12 cellular contexts compared by ENCODE assay signal in genomic region chr12:49293056-49293956, GRCh38. TPM values are rescaled to one million over a fixed set of nuclear protein-coding genes. Genes with fewer than 3 reads are reported as not detected.
DNase-seq lines count a peak whose midpoint lies in the region; ATAC-seq, FAIRE-seq and TF ChIP-seq lines count a peak whose summit lies in the region.
"Had no signal": no experiment of that assay in that cellular context is flagged by ENCODE, and none has a peak within 500 bp of the region (broad histone marks: within the 10 kb centered on the region; RNA-seq: fewer than 3 reads in every experiment).

No MANE protein-coding gene starts in this region.

- H3K18ac ChIP-seq in H1 (ENCODE audit: extremely low read depth, low read length) (no peak overlapping the region; the same call in 1 of the 2 replicates), trophoblast cell (ENCODE audit: low read length) (no peak overlapping the region)

- POLR2A ChIA-PET in H1 (lab: Charles Lee; ENCODE audit: partially characterized antibody): interaction anchor here (0.6 to 5.0 kb wide), 14 partner anchors 19 to 205 kb away, joined by 3 to 48 read pairs (median 5); partner anchors contain the start of genes C1QL4, DNAJC22, TROAP and TUBA1B

- H3K23me2 ChIP-seq in H1 (ENCODE audit: low read depth, low read length): peaks cover 11% of the 10 kb centered on the region; the same call in 1 of the 2 replicates

- H2AFZ ChIP-seq in H1 (ENCODE audit: low read length) (0 out of 2 replicates have a peak overlapping the region, but pooled peaks have one; percentile 7), trophoblast cell (ENCODE audit: insufficient read depth, low read length, poor library complexity) (no peak overlapping the region)

- no peak overlapping the region for H2BK20ac ChIP-seq in H1 (ENCODE audit: low read length)

- CTCF ChIA-PET in H1 (lab: Charles Lee; ENCODE audit: partially characterized antibody): interaction anchor here (0.9 to 14.4 kb wide), 16 partner anchors 11 to 359 kb away, joined by 3 to 276 read pairs (median 5); partner anchors contain the start of genes C1QL4, DNAJC22 and TROAP

- H3K9ac ChIP-seq in H1 (replicated peaks in 1 of 4; ENCODE audit: extremely low read depth in 1 of 4, low read depth in 3 of 4, low read length in 3 of 4): no peak overlapping the region
- H3K9ac ChIP-seq in trophoblast cell (ENCODE audit: low read length): no peak overlapping the region

- H3K36me3 ChIP-seq in H1 (ENCODE audit: control insufficient read depth in 2 of 4, insufficient read depth in 4 of 4, low read length in 3 of 4) (no peaks in the 10 kb centered on the region), mucosa of descending colon (ENCODE audit: low read depth) (no peaks in the 10 kb centered on the region), trophoblast cell (ENCODE audit: control insufficient read depth in 1 of 2, insufficient read depth in 2 of 2, low read length in 2 of 2) (no peaks in the 10 kb centered on the region)

- ATAC-seq in mucosa of descending colon (peak; percentile 11), GM19035 (IDR thresholded peaks at IDR 0.05; ENCODE audit: unreplicated experiment) (no peak), GM19395 (IDR thresholded peaks at IDR 0.05; ENCODE audit: unreplicated experiment) (no peak)
- ATAC-seq: stimulated activated effector memory CD8-positive, alpha-beta T cell treated with anti-CD3 and anti-CD28 coated beads, Interleukin-12 subunit alpha, Interleukin-12 subunit beta, amount 100 ng/mL, for 72 hours had no signal

- H3K27me3 ChIP-seq in H1 (replicated peaks in 1 of 4; ENCODE audit: control insufficient read depth in 3 of 4, extremely low read depth in 1 of 4, insufficient read depth in 3 of 4, low read length in 3 of 4): peaks cover 47 to 65% (median 63%) of the 10 kb centered on the region in 4 experiments
- peaks cover 57% of the 10 kb centered on the region for H3K27me3 ChIP-seq in trophoblast cell (ENCODE audit: insufficient read depth, low read length)

- H3K9me3 ChIP-seq in H1 (ENCODE audit: insufficient read depth in 2 of 2, low read depth in 1 of 2, low read length in 1 of 2) (no peaks in the 10 kb centered on the region), mucosa of descending colon (no peaks in the 10 kb centered on the region), trophoblast cell (ENCODE audit: insufficient read depth, low read depth, low read length) (peaks cover 18% of the 10 kb centered on the region)
- H3K9me3 ChIP-seq: Caco-2 had no signal

- H4K8ac ChIP-seq in H1 (ENCODE audit: extremely low read depth, insufficient read depth, low read length): no peak overlapping the region; the same call in 1 of the 2 replicates
- H4K8ac ChIP-seq in trophoblast cell (ENCODE audit: low read depth, low read length): no peak overlapping the region

- H2BK12ac ChIP-seq in H1 (ENCODE audit: low read depth, low read length): 0 out of 2 replicates have a peak overlapping the region, but pooled peaks have one; percentile 12
- H2BK12ac ChIP-seq in trophoblast cell (ENCODE audit: low read length): no peak overlapping the region

- H2BK15ac ChIP-seq in H1 (ENCODE audit: low read length): peak overlapping the region; percentile 72; the same call in 1 of the 2 replicates

- peaks cover 2 to 19% of the 10 kb centered on the region in 2 experiments for H4K20me1 ChIP-seq in H1 (replicated peaks in 1 of 2; ENCODE audit: control insufficient read depth in 1 of 2, insufficient read depth in 2 of 2, low read length in 2 of 2)

- no peak for TF ChIP-seq EP300 in H1 (IDR thresholded peaks at IDR 0.05; ENCODE audit: borderline replicate concordance in 1 of 2, low read depth in 2 of 2, low read length in 2 of 2)

- no peak for TF ChIP-seq POLR2A in H1 (IDR thresholded peaks at IDR 0.05; ENCODE audit: control extremely low read depth in 1 of 2, low read depth in 2 of 2, low read length in 2 of 2)

- no peak overlapping the region for H3K14ac ChIP-seq in H1 (ENCODE audit: insufficient read length)
- no peak overlapping the region for H3K14ac ChIP-seq in trophoblast cell (ENCODE audit: low read length)

- peak; percentile 43 for DNase-seq in DMS153 (lab: John Stamatoyannopoulos, UW)
- peak; percentile 78 for DNase-seq in NCI-H2171 (lab: John Stamatoyannopoulos, UW)
- peak in 1 of 2 experiments; percentile 67 for DNase-seq in H1 (ENCODE audit: low read depth in 1 of 2, low spot score in 2 of 2)
- DNase-seq in mucosa of descending colon: peak in 1 of 3 donors; percentile 24
- no peak for DNase-seq in GM19239 (ENCODE audit: insufficient read length, low spot score)
- DNase-seq in trophoblast cell: no peak
- DNase-seq: activated CD4-positive, alpha-beta T cell treated with anti-CD3 and anti-CD28 coated beads, Interleukin-2, amount 10 ng/mL, durations not matched to agents 24 days and 14 days had no signal

- H3K27ac ChIP-seq in H1 (ENCODE audit: low read depth, low read length) (no peak overlapping the region), trophoblast cell (ENCODE audit: low read depth, low read length) (no peak overlapping the region)

- H3K4me3 ChIP-seq in H1 (ENCODE audit: extremely low read depth in 1 of 4, insufficient read depth in 2 of 4, low read depth in 3 of 4, low read length in 4 of 4) (peak overlapping the region in 2 of 4 experiments; percentile 14 to 39; a peak in 3 of 8 replicates), mucosa of descending colon (no peak overlapping the region), trophoblast cell (ENCODE audit: low read depth, low read length) (no peak overlapping the region)

- no peak for TF ChIP-seq RAD21 in H1 (IDR thresholded peaks at IDR 0.05 in 1 of 2, conservative IDR thresholded peaks at IDR 0.05 in 1 of 2; ENCODE audit: low read depth in 2 of 2, low read length in 2 of 2)

- no peaks in the 10 kb centered on the region for H3K79me2 ChIP-seq in H1 (ENCODE audit: control insufficient read depth in 1 of 2, insufficient read depth in 2 of 2, low read length in 2 of 2)
- no peaks in the 10 kb centered on the region for H3K79me2 ChIP-seq in trophoblast cell (ENCODE audit: control insufficient read depth, insufficient read depth, low read length, poor library complexity)

- whole genome bisulfite sequencing in H1 (ENCODE audit: extremely low coverage in 1 of 2, insufficient coverage in 1 of 2, insufficient read length in 1 of 2, insufficient replicate concordance in 2 of 2, low coverage in 1 of 2, low lambda C conversion rate in 2 of 2, missing lambda C conversion rate in 1 of 2), 2 experiments: 23% methylated on average over 15 of the region's 18 CpGs; no CpG with 5 or more reads in 1 of the 2 experiments
- no CpG with 5 or more reads among the region's 18 CpGs for WGBS in trophoblast cell (ENCODE audit: extremely low coverage, insufficient coverage, insufficient read length)

- H2AK5ac ChIP-seq in H1 (ENCODE audit: low read depth, low read length): no peak overlapping the region
- no peak overlapping the region for H2AK5ac ChIP-seq in trophoblast cell (ENCODE audit: low read length)

- H3K4me2 ChIP-seq in H1 (ENCODE audit: insufficient read depth in 1 of 2, low read depth in 2 of 2, low read length in 2 of 2): peak overlapping the region; percentile 62 to 65
- no peak overlapping the region for H3K4me2 ChIP-seq in trophoblast cell (ENCODE audit: low read length)

- H3K4ac ChIP-seq in H1 (replicated peaks; ENCODE audit: insufficient read length, low read depth, low read length) (no peak overlapping the region), trophoblast cell (ENCODE audit: low read depth, low read length) (no peak overlapping the region)

- no peak overlapping the region for H3K56ac ChIP-seq in H1 (replicated peaks; ENCODE audit: insufficient read length, low read depth, low read length)

- H3K79me1 ChIP-seq in H1 (ENCODE audit: low read depth, low read length) (no peaks in the 10 kb centered on the region), trophoblast cell (ENCODE audit: low read length) (no peaks in the 10 kb centered on the region)

- intact Hi-C loops in mucosa of descending colon (cut with DNase I, micrococcal nuclease): no loop called here

- H2BK5ac ChIP-seq in H1 (ENCODE audit: low read depth, low read length) (no peak overlapping the region), trophoblast cell (ENCODE audit: low read depth, low read length, poor library complexity) (no peak overlapping the region)

- H3K23ac ChIP-seq in H1 (ENCODE audit: insufficient read length): no peak overlapping the region
- no peak overlapping the region for H3K23ac ChIP-seq in trophoblast cell (ENCODE audit: low read length)

- no peak overlapping the region for H4K12ac ChIP-seq in trophoblast cell (ENCODE audit: low read depth, low read length)

- H2BK120ac ChIP-seq in H1 (replicated peaks; ENCODE audit: low read depth, low read length) (no peak overlapping the region), trophoblast cell (ENCODE audit: insufficient read depth, low read length, poor library complexity) (no peak overlapping the region)

- H3K4me1 ChIP-seq in H1 (replicated peaks in 1 of 4; ENCODE audit: control insufficient read depth in 3 of 4, insufficient read depth in 4 of 4, low read length in 3 of 4) (peaks cover 0 to 36% (median 17%) of the 10 kb centered on the region in 4 experiments; a peak in 6 of 7 replicates), mucosa of descending colon (ENCODE audit: low read depth) (peaks cover 19% of the 10 kb centered on the region), trophoblast cell (ENCODE audit: control insufficient read depth in 1 of 2, insufficient read depth in 2 of 2, low read length in 2 of 2) (peaks cover 2% of the 10 kb centered on the region in 2 experiments)

- no peak overlapping the region for H4K91ac ChIP-seq in H1 (replicated peaks; ENCODE audit: insufficient read length, low read length)
- no peak overlapping the region for H4K91ac ChIP-seq in trophoblast cell (ENCODE audit: low read depth, low read length)

- FAIRE-seq in H1 (lab: Jason Lieb, UNC): no peak
- no peak for FAIRE-seq in GM19239 (lab: Jason Lieb, UNC)

- H4K5ac ChIP-seq in H1 (ENCODE audit: insufficient read length, low read depth, low read length): no peak overlapping the region

- TF ChIP-seq CTCF in H1 (IDR thresholded peaks at IDR 0.05; ENCODE audit: control extremely low read depth in 1 of 3, insufficient read depth in 1 of 3, low read depth in 1 of 3, low read length in 3 of 3) (no peak), mucosa of descending colon (IDR thresholded peaks at IDR 0.05) (no peak)

RNA-seq across cellular contexts. Expression of gene PRPH, which starts 1.6 kb away (rescaled TPM):
- 0.96 and 1.4 TPM in 2 replicates for total RNA-seq in H1 (2021; fragmentation: NEBNext Ultra II Directional; extraction: Animal tissue kit (Norgen Biotek cat#: 25700))
- 0.79 and 1.1 TPM in 2 replicates for polyA plus RNA-seq in H1 (2011; rRNA removed)
- polyA plus RNA-seq in H1 (2011; cell fraction: cytosol; rRNA removed): 0.81 TPM
- polyA plus RNA-seq in H1 (2011; cell fraction: nucleus; rRNA removed): 1.9 TPM
- polyA plus RNA-seq in H1 (2012, experiment 1 of 2): 0.51 to 1.3 TPM (median 0.68 TPM) in 4 replicates
- 1.1 TPM for polyA plus RNA-seq in H1 (2012, experiment 2 of 2)
- polyA plus RNA-seq in H1 (2013, experiment 1 of 2): 0.36 TPM
- polyA plus RNA-seq in H1 (2013, experiment 2 of 2): 0.37 TPM
- 0.17 and 1.8 TPM in 2 replicates for polyA minus RNA-seq in H1 (2011; rRNA and poly(A)+ RNA removed)
- polyA minus RNA-seq in H1 (2011; cell fraction: cytosol; rRNA and poly(A)+ RNA removed): not detected
- polyA minus RNA-seq in H1 (2011; cell fraction: nucleus; rRNA and poly(A)+ RNA removed): not detected
- 10 to 100 TPM in 1 of 3 donors, 1 to 10 TPM in 2; 5.1 to 69.5 (median 8.6) TPM for total RNA-seq in mucosa of descending colon
- 0.03 and 0.08 TPM in 2 replicates for polyA plus RNA-seq in trophoblast cell (2013)
- total RNA-seq: lung microvascular endothelial cell had no signal

RNA-seq across cellular contexts. Expression of gene TUBA1C, which starts 28.4 kb away (rescaled TPM):
- 504 and 533 TPM in 2 replicates for total RNA-seq in H1 (2021; fragmentation: NEBNext Ultra II Directional; extraction: Animal tissue kit (Norgen Biotek cat#: 25700))
- polyA plus RNA-seq in H1 (2011; rRNA removed): 2,291 and 3,101 TPM in 2 replicates
- polyA plus RNA-seq in H1 (2011; cell fraction: cytosol; rRNA removed): 1,714 TPM
- polyA plus RNA-seq in H1 (2011; cell fraction: nucleus; rRNA removed): 1,150 TPM
- polyA plus RNA-seq in H1 (2012, experiment 1 of 2): 608 to 791 TPM (median 729 TPM) in 4 replicates
- 956 TPM for polyA plus RNA-seq in H1 (2012, experiment 2 of 2)
- polyA plus RNA-seq in H1 (2013, experiment 1 of 2): 790 TPM
- 784 TPM for polyA plus RNA-seq in H1 (2013, experiment 2 of 2)
- polyA minus RNA-seq in H1 (2011; rRNA and poly(A)+ RNA removed): 1,805 and 2,020 TPM in 2 replicates
- 369 TPM for polyA minus RNA-seq in H1 (2011; cell fraction: cytosol; rRNA and poly(A)+ RNA removed)
- polyA minus RNA-seq in H1 (2011; cell fraction: nucleus; rRNA and poly(A)+ RNA removed): 350 TPM
- 100 to 1,000 TPM; 128 to 260 (median 236) TPM for total RNA-seq in mucosa of descending colon
- polyA plus RNA-seq in trophoblast cell (2013): 999 and 1,017 TPM in 2 replicates

RNA-seq across cellular contexts. Expression of gene TROAP, which starts 29.7 kb away (rescaled TPM):
- total RNA-seq in H1 (2021; fragmentation: NEBNext Ultra II Directional; extraction: Animal tissue kit (Norgen Biotek cat#: 25700)): 52.0 and 54.0 TPM in 2 replicates
- polyA plus RNA-seq in H1 (2011; rRNA removed): 36.7 and 54.7 TPM in 2 replicates
- 46.2 TPM for polyA plus RNA-seq in H1 (2011; cell fraction: cytosol; rRNA removed)
- polyA plus RNA-seq in H1 (2011; cell fraction: nucleus; rRNA removed): 206 TPM
- 52.5 to 76.4 TPM (median 67.7 TPM) in 4 replicates for polyA plus RNA-seq in H1 (2012, experiment 1 of 2)
- 60.0 TPM for polyA plus RNA-seq in H1 (2012, experiment 2 of 2)
- polyA plus RNA-seq in H1 (2013, experiment 1 of 2): 69.0 TPM
- 61.6 TPM for polyA plus RNA-seq in H1 (2013, experiment 2 of 2)
- polyA minus RNA-seq in H1 (2011; rRNA and poly(A)+ RNA removed): 32.9 and 39.5 TPM in 2 replicates
- polyA minus RNA-seq in H1 (2011; cell fraction: cytosol; rRNA and poly(A)+ RNA removed): 31.2 TPM
- 58.6 TPM for polyA minus RNA-seq in H1 (2011; cell fraction: nucleus; rRNA and poly(A)+ RNA removed)
- total RNA-seq in mucosa of descending colon: 10 to 100 TPM in 1 of 3 donors, 1 to 10 TPM in 2; 4.4 to 18.8 (median 5.8) TPM
- 36.9 and 42.9 TPM in 2 replicates for polyA plus RNA-seq in trophoblast cell (2013)

RNA-seq across cellular contexts. Expression of gene C1QL4, which starts 43.7 kb away (rescaled TPM):
- total RNA-seq in H1 (2021; fragmentation: NEBNext Ultra II Directional; extraction: Animal tissue kit (Norgen Biotek cat#: 25700)): 0.28 and 0.59 TPM in 2 replicates
- polyA plus RNA-seq in H1 (2011; rRNA removed): 0.63 and 0.77 TPM in 2 replicates
- polyA plus RNA-seq in H1 (2011; cell fraction: cytosol; rRNA removed): 1.00 TPM
- 1.4 TPM for polyA plus RNA-seq in H1 (2011; cell fraction: nucleus; rRNA removed)
- polyA plus RNA-seq in H1 (2012, experiment 1 of 2): 0.54 to 0.74 TPM (median 0.65 TPM) in 4 replicates
- 0.34 TPM for polyA plus RNA-seq in H1 (2012, experiment 2 of 2)
- 0.30 TPM for polyA plus RNA-seq in H1 (2013, experiment 1 of 2)
- 0.22 TPM for polyA plus RNA-seq in H1 (2013, experiment 2 of 2)
- polyA minus RNA-seq in H1 (2011; rRNA and poly(A)+ RNA removed): not detected in 2 replicates
- polyA minus RNA-seq in H1 (2011; cell fraction: cytosol; rRNA and poly(A)+ RNA removed): not detected
- 0.70 TPM for polyA minus RNA-seq in H1 (2011; cell fraction: nucleus; rRNA and poly(A)+ RNA removed)
- not detected for total RNA-seq in mucosa of descending colon
- polyA plus RNA-seq in trophoblast cell (2013): 0.04 TPM in 2 replicates
- total RNA-seq: activated CD4-positive, alpha-beta T cell treated with anti-CD3 and anti-CD28 coated beads, Interleukin-2, amount 10 ng/mL, durations not matched to agents 24 days and 14 days; lung microvascular endothelial cell had no signal

RNA-seq across cellular contexts. Expression of gene DNAJC22, which starts 53.4 kb away (rescaled TPM):
- 0.13 and 0.39 TPM in 2 replicates for total RNA-seq in H1 (2021; fragmentation: NEBNext Ultra II Directional; extraction: Animal tissue kit (Norgen Biotek cat#: 25700))
- 0.19 and 0.20 TPM in 2 replicates for polyA plus RNA-seq in H1 (2011; rRNA removed)
- polyA plus RNA-seq in H1 (2011; cell fraction: cytosol; rRNA removed): 0.19 TPM
- 0.39 TPM for polyA plus RNA-seq in H1 (2011; cell fraction: nucleus; rRNA removed)
- 0.05 to 0.51 TPM (median 0.25 TPM) in 4 replicates for polyA plus RNA-seq in H1 (2012, experiment 1 of 2)
- not detected for polyA plus RNA-seq in H1 (2012, experiment 2 of 2)
- 0.24 TPM for polyA plus RNA-seq in H1 (2013, experiment 1 of 2)
- polyA plus RNA-seq in H1 (2013, experiment 2 of 2): 0.48 TPM
- polyA minus RNA-seq in H1 (2011; rRNA and poly(A)+ RNA removed): 0.22 and 0.50 TPM in 2 replicates
- polyA minus RNA-seq in H1 (2011; cell fraction: cytosol; rRNA and poly(A)+ RNA removed): not detected
- polyA minus RNA-seq in H1 (2011; cell fraction: nucleus; rRNA and poly(A)+ RNA removed): 0.40 TPM
- 10 to 100 TPM in 2 of 3 donors, 1 to 10 TPM in 1; 6.7 to 45.7 (median 37.0) TPM for total RNA-seq in mucosa of descending colon
- polyA plus RNA-seq in trophoblast cell (2013): 1.1 and 1.3 TPM in 2 replicates
- total RNA-seq: activated CD4-positive, alpha-beta T cell treated with anti-CD3 and anti-CD28 coated beads, Interleukin-2, amount 10 ng/mL, durations not matched to agents 24 days and 14 days had no signal

Comparison
In these comparisons a context has a peak if more than half of its experiments do, and no peak if none do; other contexts are left out.
1. DNase-seq: peak in DMS153 (single experiment) and NCI-H2171 (single experiment); none in GM19239 (single experiment) and trophoblast cell (0 of 2).